8 cellular contexts compared by ENCODE assay signal in genomic region chr13:74136089-74136658, GRCh38. TPM values are rescaled to one million over a fixed set of nuclear protein-coding genes. Genes with fewer than 3 reads are reported as not detected.
DNase-seq lines count a peak whose midpoint lies in the region; ATAC-seq and TF ChIP-seq lines count a peak whose summit lies in the region.

No MANE protein-coding gene starts in this region.

- H3K4me3 ChIP-seq in dorsolateral prefrontal cortex (peak overlapping the region; percentile 63 to 91 (median 80)), lung (peak overlapping the region; percentile 89)

- 2% methylated on average over 27 of the region's 27 CpGs for WGBS in lung, 2 donors

- no peak overlapping the region for H3K27ac Mint-ChIP-seq in HFFc6

- H3K36me3 ChIP-seq in lung (ENCODE audit: control insufficient read depth in 2 of 2, insufficient read depth in 2 of 2, low read length in 2 of 2): no peaks in the 10 kb centered on the region

- H3K27ac ChIP-seq in dorsolateral prefrontal cortex (peak overlapping the region in 57 of 59 donors; percentile 9 to 94 (median 85)), lung (ENCODE audit: low read depth in 1 of 2, low read length in 1 of 2) (peak overlapping the region; percentile 93 to 94)

- intact Hi-C loops in dorsolateral prefrontal cortex (cut with DNase I): loop anchor here (10.0 kb wide), 3 partner anchors 149 to 439 kb away; no protein-coding TSS in a partner anchor

- peaks cover 0 to 10% of the 10 kb centered on the region in 2 donors for H3K4me1 ChIP-seq in lung (ENCODE audit: control insufficient read depth in 2 of 2, insufficient read depth in 2 of 2, low read length in 2 of 2)

- H3K9me3 ChIP-seq in lung (ENCODE audit: control insufficient read depth in 2 of 2, insufficient read depth in 1 of 2, low read length in 1 of 2): no peaks in the 10 kb centered on the region

- TF ChIP-seq CTCF in HFFc6 (IDR thresholded peaks at IDR 0.05) (peak; percentile 4; the same call in 1 of the 2 replicates), dorsolateral prefrontal cortex (IDR thresholded peaks at IDR 0.05 in 54 of 56, conservative IDR thresholded peaks at IDR 0.05 in 2 of 56; ENCODE audit: low read depth in 1 of 56, partially characterized antibody in 56 of 56) (peak in 1 of 56 donors; percentile 6), lung (IDR thresholded peaks at IDR 0.05; ENCODE audit: control extremely low read depth, extremely low read depth) (no peak)

- ATAC-seq in lung (ENCODE audit: insufficient read depth, low FRiP score) (no peak), GM19452 (IDR thresholded peaks at IDR 0.05; ENCODE audit: unreplicated experiment) (no peak)

- H3K27me3 ChIP-seq in dorsolateral prefrontal cortex (no peaks in the 10 kb centered on the region), lung (ENCODE audit: control insufficient read depth, insufficient read depth) (no peaks in the 10 kb centered on the region)

- DNase-seq in AG08396 (ENCODE audit: low spot score) (peak; percentile 32), HFFc6 (peak; percentile 61), T-helper 9 cell (peak; percentile 23), dorsolateral prefrontal cortex (peak in 5 of 10 donors; percentile 12 to 58 (median 41)), lung (ENCODE audit: low spot score) (no peak), LoVo (ENCODE audit: low spot score) (no peak)
- peak; percentile 35 for DNase-seq in stimulated activated naive CD4-positive, alpha-beta T cell treated with Interleukin-2 at 50 U/mL for 16 hours (lab: John Stamatoyannopoulos, UW)

- peaks cover 3% of the 10 kb centered on the region; the same call in 1 of the 2 replicates for H3K27me3 Mint-ChIP-seq in HFFc6 (ENCODE audit: insufficient read depth)

- no peaks in the 10 kb centered on the region for H3K36me3 Mint-ChIP-seq in HFFc6 (ENCODE audit: low read depth)

- no peaks in the 10 kb centered on the region for H3K9me3 Mint-ChIP-seq in HFFc6

- H3K4me1 Mint-ChIP-seq in HFFc6 (ENCODE audit: low read depth): peaks cover 14% of the 10 kb centered on the region

- no peak overlapping the region for H3K4me3 Mint-ChIP-seq in HFFc6

RNA-seq across cellular contexts. Expression of gene KLF12, which starts 2.0 kb away (rescaled TPM):
- 10 to 100 TPM; 18.1 to 28.2 (median 24.1) TPM for total RNA-seq in HFFc6 (2021; fragmentation: NEBNext Ultra II Directional; extraction: Animal tissue kit (Norgen Biotek cat#: 25700))
- total RNA-seq in dorsolateral prefrontal cortex (10 to 100 TPM; 15.9 to 57.5 (median 36.6) TPM), lung (10 to 100 TPM in 1 of 2 donors, 1 to 10 TPM in 1; 8.8 to 26.8 TPM)
- polyA plus RNA-seq in lung: under 1 TPM; 0.77 to 0.86 TPM

Comparison
In these comparisons a context has a peak if more than half of its experiments do, and no peak if none do; other contexts are left out.
1. DNase-seq: peak in AG08396 (single experiment), HFFc6 (single experiment), T-helper 9 cell (single experiment) and stimulated activated naive CD4-positive, alpha-beta T cell treated with Interleukin-2 at 50 U/mL for 16 hours (single experiment); none in lung (single experiment) and LoVo (single experiment).